Comparison of ENCODE assay signal across 1 cellular context in genomic region chr2:159456500-159457426, GRCh38.
TF ChIP-seq lines count a peak whose summit lies in the region.

No MANE protein-coding gene starts in this region.

TF ChIP-seq in GM12878, 131 proteins besides CTCF, POLR2A, EP300 and RAD21 (continued from another document):
- TF ChIP-seq ELK1 (IDR thresholded peaks at IDR 0.05; ENCODE audit: low read depth, low read length) (no peak), YY1 (IDR thresholded peaks at IDR 0.05; ENCODE audit: low read depth, low read length) (no peak), NKRF (conservative IDR thresholded peaks at IDR 0.05) (no peak)
